34 cellular contexts compared by ENCODE assay signal in genomic region chr10:128610113-128610512, GRCh38.
"Had no signal": no experiment of that assay in that cellular context is flagged by ENCODE, and none has a peak within 500 bp of the region (broad histone marks: within the 10 kb centered on the region; RNA-seq: fewer than 3 reads in every experiment).

No MANE protein-coding gene starts in this region.

- H3K27me3 ChIP-seq: MG63 had no signal

- H3K36me3 ChIP-seq: MG63 had no signal

- H3K4me3 ChIP-seq: MG63 had no signal

- H3K9me3 ChIP-seq: MG63 had no signal

- DNase-seq: Karpas-422, Kasumi-1, MG63, MM.1S, MV-4-11, NCI-H1048, NCI-H1092, NCI-H1092 treated with DMSO at 0.1 percent for 48 hours, NCI-H1105, NCI-H1105 treated with DMSO at 0.1 percent for 48 hours, NCI-H1417, NCI-H1417 treated with DMSO at 0.1 percent for 48 hours, NCI-H1436, NCI-H1436 treated with DMSO at 0.1 percent for 48 hours, NCI-H146, NCI-H1694, NCI-H1694 treated with DMSO at 0.1 percent for 48 hours, NCI-H187, NCI-H187 treated with DMSO at 0.1 percent for 48 hours, NCI-H1930, NCI-H2029, NCI-H2029 treated with DMSO at 0.1 percent for 48 hours, NCI-H2081, NCI-H2081 treated with DMSO at 0.1 percent for 48 hours, NCI-H2107, NCI-H2171, NCI-H2171 treated with DMSO at 0.1 percent for 48 hours, NCI-H2227 treated with DMSO at 0.1 percent for 48 hours, NCI-H226, NCI-H345, NCI-H446, NCI-H446 treated with DMSO at 0.1 percent for 48 hours, NCI-H510A, NCI-H510A treated with DMSO at 0.1 percent for 48 hours had no signal
